Comparison of ENCODE assay signal across 8 cellular contexts in genomic region chr9:87497604-87498045, GRCh38. TPM values are rescaled to one million over a fixed set of nuclear protein-coding genes. Genes with fewer than 3 reads are reported as not detected.
DNase-seq lines count a peak whose midpoint lies in the region; ATAC-seq and TF ChIP-seq lines count a peak whose summit lies in the region.

Gene DAPK1 (plus strand): TSS chr9:87497867. CDS start chr9:87499078, 1,211 bp downstream.

- CTCF ChIA-PET in PC-9 (lab: Charles Lee), result interaction anchor here (1.3 to 1.6 kb wide), 3 partner anchors 69 to 165 kb away, joined by 5 to 7 read pairs (median 6); no protein-coding TSS in a partner anchor

- peaks cover 33% of the 10 kb centered on the region for H3F3A ChIP-seq in PC-9 (ENCODE audit: insufficient read depth, low read depth)

- peak within 1 kb of the TSS; percentile 45 for H3K27ac ChIP-seq in PC-9
- peak within 1 kb of the TSS; percentile 64 to 72 for H3K27ac ChIP-seq in coronary artery
- H3K27ac ChIP-seq in left lung, result peak within 1 kb of the TSS; percentile 85 to 86
- H3K27ac ChIP-seq in stomach, result peak within 1 kb of the TSS; percentile 91 to 96 (median 93)

- peaks cover 31% of the 10 kb centered on the region for H3K79me2 ChIP-seq in PC-9 (ENCODE audit: low read depth)

- H3K36me3 ChIP-seq in PC-9 (ENCODE audit: low read depth) (no peaks in the 10 kb centered on the region), left lung (no peaks in the 10 kb centered on the region), stomach (no peaks in the 10 kb centered on the region)

- peak within 1 kb of the TSS; percentile 91 for H3K4me2 ChIP-seq in PC-9

- peak; percentile 39 for ATAC-seq in HG02938 (IDR thresholded peaks at IDR 0.05; ENCODE audit: unreplicated experiment)
- ATAC-seq in left lung, result peak; percentile 88
- no peak for ATAC-seq in GM21737 (IDR thresholded peaks at IDR 0.05; ENCODE audit: unreplicated experiment)

- no peaks in the 10 kb centered on the region for H3K27me3 ChIP-seq in PC-9 (ENCODE audit: insufficient read depth, low read depth)
- H3K27me3 ChIP-seq in left lung, result peaks cover 0 to 46% of the 10 kb centered on the region in 2 donors
- peaks cover 0 to 9% (median 8%) of the 10 kb centered on the region in 3 donors for H3K27me3 ChIP-seq in stomach

- intact Hi-C loops in PC-9 (cut with micrococcal nuclease; ENCODE audit: unreplicated experiment), result loop anchor here (1.0 to 5.0 kb wide), 4 partner anchors 55 to 160 kb away; no protein-coding TSS in a partner anchor
- intact Hi-C loops in left lung (cut with DNase I), result no loop called here
- intact Hi-C loops in stomach (cut with DNase I; ENCODE audit: low total_unique reads), result no loop called here

- peak within 1 kb of the TSS; percentile 70 for H3K4me3 ChIP-seq in PC-9
- peak within 1 kb of the TSS; percentile 85 for H3K4me3 ChIP-seq in coronary artery
- peak within 1 kb of the TSS; percentile 74 for H3K4me3 ChIP-seq in left lung
- H3K4me3 ChIP-seq in stomach, result peak within 1 kb of the TSS; percentile 73 to 90 (median 79)

- DNase-seq in stimulated activated CD4-positive, alpha-beta T cell treated with anti-CD3 and anti-CD28 coated beads, Interleukin-1b, Interleukin-23, amount 100 ng/mL, for 48 hours, result peak; percentile 11
- no peak for DNase-seq in stimulated activated CD4-positive, alpha-beta T cell treated with anti-CD3 and anti-CD28 coated beads, Interleukin-2, amount 100 ng/mL, for 48 hours
- peak; percentile 52 to 81 for DNase-seq in PC-9
- no peak for DNase-seq in coronary artery (ENCODE audit: low spot score)
- peak; percentile 80 to 96 for DNase-seq in left lung
- DNase-seq in stomach, result peak; percentile 79

- peak in 1 of 4 donors; percentile 22 for TF ChIP-seq POLR2A in stomach (IDR thresholded peaks at IDR 0.05)

- H4K20me1 ChIP-seq in PC-9 (ENCODE audit: insufficient read depth), result 0 out of 2 replicates have a peak, but pooled peaks cover under 1% of the 10 kb centered on the region

- TF ChIP-seq CTCF in PC-9 (conservative IDR thresholded peaks at IDR 0.05) (peak; percentile 33; the same call in 1 of the 2 replicates), coronary artery (IDR thresholded peaks at IDR 0.05) (no peak), left lung (IDR thresholded peaks at IDR 0.05) (no peak), stomach (IDR thresholded peaks at IDR 0.05) (peak in 2 of 7 experiments; percentile 23 to 24)

- no peak for TF ChIP-seq EP300 in stomach (IDR thresholded peaks at IDR 0.05)

- POLR2A ChIA-PET in PC-9 (lab: Charles Lee; ENCODE audit: unreplicated experiment), result interaction anchor here (0.6 to 0.8 kb wide), 6 partner anchors 18 to 766 kb away, joined by 3 to 5 read pairs (median 3); no protein-coding TSS in a partner anchor

- no peaks in the 10 kb centered on the region for H3K9me2 ChIP-seq in PC-9 (ENCODE audit: insufficient read depth)

- 0 to 3% (median 1%) methylated on average over 9 to 55 of the region's 55 CpGs for WGBS in stomach, 5 donors

- no TSS peak for BruUV-seq in PC-9 (replicated peaks; lab: Mats Ljungman, UMichigan)

- H3K4me1 ChIP-seq in PC-9 (replicated peaks; ENCODE audit: insufficient read depth) (peaks cover 61% of the 10 kb centered on the region), left lung (peaks cover 19 to 46% of the 10 kb centered on the region in 2 donors), stomach (peaks cover 7 to 53% (median 48%) of the 10 kb centered on the region in 4 donors)

- H2AFZ ChIP-seq in PC-9, result peak within 1 kb of the TSS; percentile 97

- no peaks in the 10 kb centered on the region for H3K9me3 ChIP-seq in PC-9 (ENCODE audit: insufficient read depth, low read depth)
- H3K9me3 ChIP-seq in left lung, result no peaks in the 10 kb centered on the region
- H3K9me3 ChIP-seq in stomach, result no peaks in the 10 kb centered on the region

RNA-seq across cellular contexts. Expression of gene DAPK1, which starts in this region (rescaled TPM):
- 100 and 158 TPM in 2 replicates for total RNA-seq in PC-9 (2021)
- 100 to 1,000 TPM in 1 of 2 donors, 10 to 100 TPM in 1; 78.2 to 123 TPM for total RNA-seq in left lung
- total RNA-seq in stomach, result 10 to 100 TPM; 40.3 to 88.7 (median 63.0) TPM
- polyA plus RNA-seq in stomach, result 10 to 100 TPM in 1 of 3 donors, 1 to 10 TPM in 2; 9.0 to 11.5 (median 9.4) TPM

Comparison
In these comparisons a context has a peak if more than half of its experiments do, and no peak if none do; other contexts are left out.
1. DNase-seq: peak in stimulated activated CD4-positive, alpha-beta T cell treated with anti-CD3 and anti-CD28 coated beads, Interleukin-1b, Interleukin-23, amount 100 ng/mL, for 48 hours (single experiment), PC-9 (2 of 2), left lung (2 of 2) and stomach (single experiment); none in stimulated activated CD4-positive, alpha-beta T cell treated with anti-CD3 and anti-CD28 coated beads, Interleukin-2, amount 100 ng/mL, for 48 hours (0 of 2) and coronary artery (single experiment).
2. Peak in every context shown above with its lines, with median percentiles within 50 percentile points of each other: H3K27ac ChIP-seq and H3K4me3 ChIP-seq.